Comparison of ENCODE assay signal across 1 cellular context in the genomic region with DNA sequence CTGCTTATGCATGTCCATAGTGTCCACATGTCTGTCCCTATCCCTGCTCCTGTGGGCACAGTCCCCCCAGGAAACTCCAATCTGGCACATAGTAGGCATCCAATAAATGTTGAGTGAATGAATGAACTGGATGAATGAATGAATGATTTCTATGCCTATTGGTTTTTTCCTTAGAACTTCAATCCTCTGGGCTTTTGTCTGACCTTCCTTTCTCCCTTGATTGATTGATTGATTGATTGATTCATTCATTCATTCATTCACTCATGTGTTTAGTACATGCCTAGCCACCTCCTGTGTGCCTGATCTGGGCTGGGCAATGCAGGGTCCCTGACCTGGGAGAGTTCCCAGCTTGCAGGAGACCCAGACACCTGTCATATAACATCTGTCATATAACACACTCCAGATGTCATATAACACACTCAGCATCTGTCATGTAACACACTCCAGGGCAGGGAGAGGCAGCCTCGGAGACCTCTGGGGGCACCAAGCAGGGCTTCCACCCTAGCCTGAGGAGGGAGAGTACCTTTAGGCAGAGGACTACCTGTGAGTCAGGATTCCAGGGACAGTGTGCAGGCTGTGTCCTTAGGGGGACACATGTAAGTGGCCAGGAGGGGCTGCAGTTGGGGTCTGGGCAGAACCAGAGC.
TF ChIP-seq lines count a peak whose summit lies in the region.

No MANE protein-coding gene starts in this region.

TF ChIP-seq in H1, 55 proteins besides CTCF, POLR2A, EP300 and RAD21 (continued from another document):
- TF ChIP-seq, protein P1, sequence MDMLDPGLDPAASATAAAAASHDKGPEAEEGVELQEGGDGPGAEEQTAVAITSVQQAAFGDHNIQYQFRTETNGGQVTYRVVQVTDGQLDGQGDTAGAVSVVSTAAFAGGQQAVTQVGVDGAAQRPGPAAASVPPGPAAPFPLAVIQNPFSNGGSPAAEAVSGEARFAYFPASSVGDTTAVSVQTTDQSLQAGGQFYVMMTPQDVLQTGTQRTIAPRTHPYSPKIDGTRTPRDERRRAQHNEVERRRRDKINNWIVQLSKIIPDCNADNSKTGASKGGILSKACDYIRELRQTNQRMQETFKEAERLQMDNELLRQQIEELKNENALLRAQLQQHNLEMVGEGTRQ (IDR thresholded peaks at IDR 0.05; ENCODE audit: low read length): no peak
- TF ChIP-seq NANOG (IDR thresholded peaks at IDR 0.05; ENCODE audit: insufficient read depth, low read depth, low read length, poor library complexity, severe bottlenecking) (no peak), CREB1 (IDR thresholded peaks at IDR 0.05) (no peak), RXRA (IDR thresholded peaks at IDR 0.05; ENCODE audit: insufficient read depth, low read depth, low read length) (no peak), NRF1 (IDR thresholded peaks at IDR 0.05; ENCODE audit: low read depth, low read length) (no peak), SUZ12 (IDR thresholded peaks at IDR 0.05; ENCODE audit: low read length) (no peak), RBBP5 (IDR thresholded peaks at IDR 0.05; ENCODE audit: borderline replicate concordance, low read depth, low read length) (no peak), EGR1 (IDR thresholded peaks at IDR 0.05; ENCODE audit: borderline replicate concordance, low read depth, low read length) (no peak), TCF12 (IDR thresholded peaks at IDR 0.05; ENCODE audit: low read depth, low read length) (no peak), HDAC6 (IDR thresholded peaks at IDR 0.05; ENCODE audit: low read depth, low read length) (no peak), KDM4A (IDR thresholded peaks at IDR 0.05; ENCODE audit: low read depth, low read length, severe bottlenecking) (no peak), SIN3A (conservative IDR thresholded peaks at IDR 0.05 in 1 of 2, IDR thresholded peaks at IDR 0.05 in 1 of 2; ENCODE audit: low read depth in 1 of 2, low read length in 2 of 2) (no peak), KDM1A (IDR thresholded peaks at IDR 0.05; ENCODE audit: borderline replicate concordance, low read length) (no peak)
